ENCODE assay signal across 9 cellular contexts in genomic region chr11:7987560-7987883, GRCh38. TPM values are rescaled to one million over a fixed set of nuclear protein-coding genes. Genes with fewer than 3 reads are reported as not detected.
DNase-seq lines count a peak whose midpoint lies in the region; ATAC-seq and TF ChIP-seq lines count a peak whose summit lies in the region.
"Not testable (repeated sequence)": the region's sequence is repeated elsewhere in the genome, so short reads cannot be mapped to it uniquely, and the experiment has no call there.
"Had no signal": no experiment of that assay in that cellular context is flagged by ENCODE, and none has a peak within 500 bp of the region (broad histone marks: within the 10 kb centered on the region; RNA-seq: fewer than 3 reads in every experiment).

No MANE protein-coding gene starts in this region.

- not testable (repeated sequence) for DNase-seq in GM12865 (ENCODE audit: low read depth); T-helper 17 cell; astrocyte of the spinal cord (ENCODE audit: low read depth, low spot score); fibroblast of mammary gland (ENCODE audit: low read depth); memory B cell (ENCODE audit: low spot score in 2 of 2); retinal pigment epithelial cell (ENCODE audit: low read depth)
- DNase-seq in HT-29 (ENCODE audit: low spot score): peak; percentile 6

- H3K27ac Mint-ChIP-seq in T-helper 17 cell (peak overlapping the region; percentile 99), memory B cell (peak overlapping the region; percentile 93)

- H3K4me1 Mint-ChIP-seq in T-helper 17 cell (peaks cover 37% of the 10 kb centered on the region), memory B cell (peaks cover 26% of the 10 kb centered on the region)

- H3K9me3 Mint-ChIP-seq in memory B cell: not testable (repeated sequence)

- H3K36me3 Mint-ChIP-seq in T-helper 17 cell (ENCODE audit: low read depth) (peaks cover 13% of the 10 kb centered on the region), memory B cell (peaks cover 19% of the 10 kb centered on the region)

- H3K4me3 ChIP-seq in GM12865 (ENCODE audit: low read depth, low read length) (peak overlapping the region; percentile 78), astrocyte of the spinal cord (ENCODE audit: low read depth, low read length) (peak overlapping the region; percentile 87), fibroblast of mammary gland (ENCODE audit: control insufficient read depth, low read depth, low read length) (peak overlapping the region; percentile 95), retinal pigment epithelial cell (ENCODE audit: low read length) (peak overlapping the region; percentile 98)

- peak overlapping the region; percentile 99 for H3K4me3 Mint-ChIP-seq in T-helper 17 cell
- H3K4me3 Mint-ChIP-seq in memory B cell: peak overlapping the region; percentile 97

- not testable (repeated sequence) for ATAC-seq in T-helper 17 cell
- peak; percentile 7 for ATAC-seq in memory B cell (ENCODE audit: low read depth)

- not testable (repeated sequence) for H3K9me3 ChIP-seq in T-helper 17 cell (ENCODE audit: control insufficient read depth, low read length, poor library complexity, severe bottlenecking)

- H3K27me3 Mint-ChIP-seq in T-helper 17 cell, memory B cell: not testable (repeated sequence)

- not testable (repeated sequence) for TF ChIP-seq CTCF in GM12865 (IDR thresholded peaks at IDR 0.05; ENCODE audit: insufficient read depth, low read depth, low read length, missing control alignments); astrocyte of the spinal cord (IDR thresholded peaks at IDR 0.05; ENCODE audit: low read depth, low read length); fibroblast of mammary gland (conservative IDR thresholded peaks at IDR 0.05; ENCODE audit: control insufficient read depth, insufficient read depth, low read depth, low read length); retinal pigment epithelial cell (conservative IDR thresholded peaks at IDR 0.05; ENCODE audit: low read depth, low read length)

- in situ Hi-C loops in astrocyte of the spinal cord (cut with HindIII; ENCODE audit: low sequenced_read_pairs): not testable (repeated sequence)

RNA-seq across cellular contexts. Expression of gene EIF3F, which starts 0.4 kb away (rescaled TPM):
- total RNA-seq in HT-29 (2014; rRNA removed; shearing (Covaris generic)): 485 and 679 TPM in 2 replicates
- total RNA-seq in T-helper 17 cell: 100 to 1,000 TPM; 376 to 391 TPM

RNA-seq across cellular contexts. Expression of gene NLRP10, which starts 22.3 kb away (rescaled TPM):
- not detected in 2 replicates for total RNA-seq in HT-29 (2014; rRNA removed; shearing (Covaris generic))
- not detected for total RNA-seq in T-helper 17 cell
- total RNA-seq: Right ventricle myocardium inferior had no signal

RNA-seq across cellular contexts. Expression of gene OR10A3, which starts 46.0 kb away (rescaled TPM):
- not detected in 2 replicates for total RNA-seq in HT-29 (2014; rRNA removed; shearing (Covaris generic))
- not detected for total RNA-seq in T-helper 17 cell
- total RNA-seq: glomerular endothelial cell, Right ventricle myocardium inferior had no signal

RNA-seq across cellular contexts. Expression of gene OR10A6, which starts 56.5 kb away (rescaled TPM):
- not detected in 2 replicates for total RNA-seq in HT-29 (2014; rRNA removed; shearing (Covaris generic))
- total RNA-seq in T-helper 17 cell: not detected
- total RNA-seq: glomerular endothelial cell, Right ventricle myocardium inferior had no signal
